In genomic region chr13:102690883-102691282, GRCh38 we compare ENCODE assay signal across 32 cellular contexts. TPM values are rescaled to one million over a fixed set of nuclear protein-coding genes. Genes with fewer than 3 reads are reported as not detected.
DNase-seq lines count a peak whose midpoint lies in the region; ATAC-seq, FAIRE-seq and TF ChIP-seq lines count a peak whose summit lies in the region.
"Had no signal": no experiment of that assay in that cellular context is flagged by ENCODE, and none has a peak within 500 bp of the region (broad histone marks: within the 10 kb centered on the region; RNA-seq: fewer than 3 reads in every experiment).

No MANE protein-coding gene starts in this region.

- H3K23ac ChIP-seq in H1 (ENCODE audit: insufficient read length): no peak overlapping the region
- H3K23ac ChIP-seq in mesenchymal stem cell (ENCODE audit: low read length in 2 of 2): no peak overlapping the region

- H4K91ac ChIP-seq in H1 (replicated peaks; ENCODE audit: insufficient read length, low read length): no peak overlapping the region
- no peak overlapping the region for H4K91ac ChIP-seq in mesenchymal stem cell (ENCODE audit: low read length)

- H2BK5ac ChIP-seq in H1 (ENCODE audit: low read depth, low read length) (no peak overlapping the region), mesenchymal stem cell (ENCODE audit: low read depth, low read length, poor library complexity, severe bottlenecking) (no peak overlapping the region)

- no peak for FAIRE-seq in H1 (lab: Jason Lieb, UNC)
- FAIRE-seq in pancreas (lab: Jason Lieb, UNC): no peak
- FAIRE-seq: A204.1, GM12878, GM12892, GM18507 had no signal

- no peaks in the 10 kb centered on the region for H3K9me3 ChIP-seq in H1 (ENCODE audit: insufficient read depth in 2 of 2, low read depth in 1 of 2, low read length in 1 of 2)
- H3K9me3 ChIP-seq in mesenchymal stem cell (ENCODE audit: control insufficient read depth, low read length): no peaks in the 10 kb centered on the region
- H3K9me3 ChIP-seq in gastrocnemius medialis: no peaks in the 10 kb centered on the region
- H3K9me3 ChIP-seq in pancreas: no peaks in the 10 kb centered on the region
- H3K9me3 ChIP-seq: BE2C, BLaER1 had no signal

- CTCF ChIA-PET in H1 (lab: Charles Lee; ENCODE audit: partially characterized antibody): interaction anchor here (0.6 kb wide), 2 partner anchors 135 to 1438 kb away, joined by 3 to 6 read pairs; no protein-coding TSS in a partner anchor

- H3K36me3 ChIP-seq in H1 (ENCODE audit: control insufficient read depth in 2 of 4, insufficient read depth in 4 of 4, low read length in 3 of 4): no peaks in the 10 kb centered on the region
- no peaks in the 10 kb centered on the region for H3K36me3 ChIP-seq in mesenchymal stem cell (ENCODE audit: control insufficient read depth in 1 of 2, insufficient read depth in 2 of 2, low read depth in 1 of 2, low read length in 2 of 2)
- H3K36me3 ChIP-seq in gastrocnemius medialis: no peaks in the 10 kb centered on the region
- H3K36me3 ChIP-seq in pancreas: no peaks in the 10 kb centered on the region
- H3K36me3 ChIP-seq: BE2C, BLaER1 had no signal

- no peaks in the 10 kb centered on the region for H3K79me1 ChIP-seq in H1 (ENCODE audit: low read depth, low read length)
- H3K79me1 ChIP-seq in mesenchymal stem cell (replicated peaks; ENCODE audit: low read length, poor library complexity, severe bottlenecking): no peaks in the 10 kb centered on the region

- TF ChIP-seq RAD21 in H1 (IDR thresholded peaks at IDR 0.05 in 1 of 2, conservative IDR thresholded peaks at IDR 0.05 in 1 of 2; ENCODE audit: low read depth in 2 of 2, low read length in 2 of 2): no peak

- in situ Hi-C loops in gastrocnemius medialis (cut with MboI; ENCODE audit: low sequenced_read_pairs in 4 of 4): no loop called here

- TF ChIP-seq EP300 in H1 (IDR thresholded peaks at IDR 0.05; ENCODE audit: borderline replicate concordance in 1 of 2, low read depth in 2 of 2, low read length in 2 of 2): no peak

- no peak overlapping the region for H3K4ac ChIP-seq in H1 (replicated peaks; ENCODE audit: insufficient read length, low read depth, low read length)
- no peak overlapping the region for H3K4ac ChIP-seq in mesenchymal stem cell (ENCODE audit: low read depth in 1 of 2, low read length in 2 of 2)

- no peak for TF ChIP-seq CTCF in H1 (IDR thresholded peaks at IDR 0.05; ENCODE audit: control extremely low read depth in 1 of 3, insufficient read depth in 1 of 3, low read depth in 1 of 3, low read length in 3 of 3)
- TF ChIP-seq CTCF in gastrocnemius medialis (IDR thresholded peaks at IDR 0.05 in 4 of 5, conservative IDR thresholded peaks at IDR 0.05 in 1 of 5): no peak
- TF ChIP-seq CTCF in pancreas (IDR thresholded peaks at IDR 0.05): no peak

- no peak overlapping the region for H3K14ac ChIP-seq in H1 (ENCODE audit: insufficient read length)
- H3K14ac ChIP-seq in mesenchymal stem cell (ENCODE audit: low read length in 2 of 2): no peak overlapping the region

- H3K9ac ChIP-seq in H1 (replicated peaks in 1 of 4; ENCODE audit: extremely low read depth in 1 of 4, low read depth in 3 of 4, low read length in 3 of 4) (no peak overlapping the region), mesenchymal stem cell (ENCODE audit: low read length) (no peak overlapping the region)
- H3K9ac ChIP-seq: BLaER1 had no signal

- no peaks in the 10 kb centered on the region for H3K27me3 ChIP-seq in H1 (replicated peaks in 1 of 4; ENCODE audit: control insufficient read depth in 3 of 4, extremely low read depth in 1 of 4, insufficient read depth in 3 of 4, low read length in 3 of 4)
- H3K27me3 ChIP-seq in mesenchymal stem cell (ENCODE audit: control insufficient read depth in 1 of 2, insufficient read depth in 1 of 2, low read length in 2 of 2): peaks cover 0 to 10% of the 10 kb centered on the region in 2 experiments
- H3K27me3 ChIP-seq in gastrocnemius medialis: no peaks in the 10 kb centered on the region
- no peaks in the 10 kb centered on the region for H3K27me3 ChIP-seq in pancreas
- H3K27me3 ChIP-seq: BE2C, BLaER1 had no signal

- DNase-seq in SK-N-DZ (ENCODE audit: low spot score) (peak; percentile 40), H1 (ENCODE audit: low read depth in 1 of 2, low spot score in 2 of 2) (no peak), mesenchymal stem cell (no peak), gastrocnemius medialis (no peak), T1000 (lab: John Stamatoyannopoulos, UW) (no peak), NCI-H2029 treated with DMSO at 0.1 percent for 48 hours (lab: John Stamatoyannopoulos, UW) (no peak), pancreas (no peak)
- DNase-seq: 8988T; ACHN; BE2C; C1 segment of cervical spinal cord; CD4-positive, alpha-beta memory T cell; CD4-positive, CD25-positive, alpha-beta regulatory T cell; CD8-positive, alpha-beta memory T cell; COR-L47; DMS 273 treated with DMSO at 0.1 percent for 48 hours; DMS153; DMS53; DMS79; DND-41; EL; GDM1 had no signal

- 96% methylated on average over 2 of the region's 4 CpGs; no CpG with 5 or more reads in 1 of the 2 experiments for WGBS in H1 (ENCODE audit: extremely low coverage in 1 of 2, insufficient coverage in 1 of 2, insufficient read length in 1 of 2, insufficient replicate concordance in 2 of 2, low coverage in 1 of 2, low lambda C conversion rate in 2 of 2, missing lambda C conversion rate in 1 of 2), 2 experiments
- 97% methylated on average over 4 of the region's 4 CpGs for WGBS in mesenchymal stem cell
- WGBS in pancreas, 2 donors: 87 to 93% methylated on average over 4 of the region's 4 CpGs

- H3K4me1 ChIP-seq in H1 (replicated peaks in 1 of 4; ENCODE audit: control insufficient read depth in 3 of 4, insufficient read depth in 4 of 4, low read length in 3 of 4) (peaks cover 0 to 11% (median 8%) of the 10 kb centered on the region in 4 experiments), mesenchymal stem cell (ENCODE audit: control insufficient read depth, insufficient read depth, low read depth, low read length) (peaks cover 19% of the 10 kb centered on the region), gastrocnemius medialis (peaks cover 27 to 29% of the 10 kb centered on the region in 2 donors), pancreas (no peaks in the 10 kb centered on the region)

- no peak overlapping the region for H4K8ac ChIP-seq in H1 (ENCODE audit: extremely low read depth, insufficient read depth, low read length)
- H4K8ac ChIP-seq in mesenchymal stem cell (ENCODE audit: low read length): no peak overlapping the region

- H4K5ac ChIP-seq in H1 (ENCODE audit: insufficient read length, low read depth, low read length): no peak overlapping the region

- peak overlapping the region; percentile 54; the same call in 1 of the 2 replicates for H2BK15ac ChIP-seq in H1 (ENCODE audit: low read length)
- no peak overlapping the region for H2BK15ac ChIP-seq in mesenchymal stem cell (ENCODE audit: low read depth, poor library complexity, severe bottlenecking)

- H2AFZ ChIP-seq in H1 (ENCODE audit: low read length) (no peak overlapping the region), mesenchymal stem cell (ENCODE audit: low read depth, low read length) (no peak overlapping the region)

- POLR2A ChIA-PET in H1 (lab: Charles Lee; ENCODE audit: partially characterized antibody): no interaction called here

- H2AK5ac ChIP-seq in H1 (ENCODE audit: low read depth, low read length) (no peak overlapping the region), mesenchymal stem cell (ENCODE audit: low read length, severe bottlenecking) (peak overlapping the region; percentile 19)

- no peak for TF ChIP-seq POLR2A in H1 (IDR thresholded peaks at IDR 0.05; ENCODE audit: control extremely low read depth in 1 of 2, low read depth in 2 of 2, low read length in 2 of 2)
- no peak for TF ChIP-seq POLR2A in gastrocnemius medialis (IDR thresholded peaks at IDR 0.05)

- peak overlapping the region; percentile 49; the same call in 1 of the 2 replicates for H2BK20ac ChIP-seq in H1 (ENCODE audit: low read length)

- H2BK12ac ChIP-seq in H1 (ENCODE audit: low read depth, low read length) (no peak overlapping the region), mesenchymal stem cell (ENCODE audit: low read length in 2 of 2) (no peak overlapping the region)

- no peak overlapping the region for H3K56ac ChIP-seq in H1 (replicated peaks; ENCODE audit: insufficient read length, low read depth, low read length)

- no peak overlapping the region for H3K4me2 ChIP-seq in H1 (ENCODE audit: insufficient read depth in 1 of 2, low read depth in 2 of 2, low read length in 2 of 2)
- H3K4me2 ChIP-seq in mesenchymal stem cell (ENCODE audit: low read length, poor library complexity, severe bottlenecking): no peak overlapping the region
- H3K4me2 ChIP-seq: BLaER1 had no signal

- H3K4me3 ChIP-seq in H1 (ENCODE audit: extremely low read depth in 1 of 4, insufficient read depth in 2 of 4, low read depth in 3 of 4, low read length in 4 of 4): no peak overlapping the region
- no peak overlapping the region for H3K4me3 ChIP-seq in mesenchymal stem cell (ENCODE audit: insufficient read depth in 1 of 2, low read depth in 1 of 2, low read length in 2 of 2)
- H3K4me3 ChIP-seq in gastrocnemius medialis: no peak overlapping the region
- H3K4me3 ChIP-seq in pancreas: no peak overlapping the region
- H3K4me3 ChIP-seq: BLaER1, GM12878 had no signal

- H3K18ac ChIP-seq in H1 (ENCODE audit: extremely low read depth, low read length): no peak overlapping the region
- no peak overlapping the region for H3K18ac ChIP-seq in mesenchymal stem cell (ENCODE audit: low read depth in 1 of 2, low read length in 2 of 2)

- no peak overlapping the region for H2BK120ac ChIP-seq in H1 (replicated peaks; ENCODE audit: low read depth, low read length)
- H2BK120ac ChIP-seq in mesenchymal stem cell (ENCODE audit: low read depth, low read length): no peak overlapping the region

- no peak for ATAC-seq in gastrocnemius medialis
- ATAC-seq in pancreas: no peak
- ATAC-seq: GM12878 had no signal

- H3K27ac ChIP-seq in H1 (ENCODE audit: low read depth, low read length) (no peak overlapping the region), mesenchymal stem cell (ENCODE audit: low read length, poor library complexity, severe bottlenecking) (no peak overlapping the region), gastrocnemius medialis (peak overlapping the region; percentile 76 to 82 (median 77)), pancreas (no peak overlapping the region)
- H3K27ac ChIP-seq: BLaER1 had no signal

- no peaks in the 10 kb centered on the region; the same call in 1 of the 2 replicates for H3K23me2 ChIP-seq in H1 (ENCODE audit: low read depth, low read length)

- intact Hi-C loops in gastrocnemius medialis (cut with DNase I; ENCODE audit: low total_unique reads) (no loop called here), pancreas (cut with DNase I) (no loop called here)

- H3K79me2 ChIP-seq in H1 (ENCODE audit: control insufficient read depth in 1 of 2, insufficient read depth in 2 of 2, low read length in 2 of 2): no peaks in the 10 kb centered on the region

- H4K20me1 ChIP-seq in H1 (replicated peaks in 1 of 2; ENCODE audit: control insufficient read depth in 1 of 2, insufficient read depth in 2 of 2, low read length in 2 of 2): no peaks in the 10 kb centered on the region
- H4K20me1 ChIP-seq: BLaER1 had no signal

RNA-seq across cellular contexts. Expression of gene METTL21C, which starts 4.0 kb away (rescaled TPM):
- not detected in 2 replicates for polyA plus RNA-seq in SK-N-DZ (2014; cell fraction: cytosol; rRNA removed)
- polyA plus RNA-seq in SK-N-DZ (2014; cell fraction: nucleus; rRNA removed): not detected in 2 replicates
- total RNA-seq in H1 (2021; fragmentation: NEBNext Ultra II Directional; extraction: Animal tissue kit (Norgen Biotek cat#: 25700)): not detected in 2 replicates
- polyA plus RNA-seq in H1 (2011; rRNA removed) (not detected in 2 replicates), pancreas (not detected)
- polyA plus RNA-seq in H1 (2011; cell fraction: cytosol; rRNA removed): not detected
- polyA plus RNA-seq in H1 (2011; cell fraction: nucleus; rRNA removed): not detected
- not detected in 4 replicates for polyA plus RNA-seq in H1 (2012, experiment 1 of 2)
- polyA plus RNA-seq in H1 (2012, experiment 2 of 2): not detected
- polyA plus RNA-seq in H1 (2013, experiment 1 of 2): not detected
- polyA plus RNA-seq in H1 (2013, experiment 2 of 2): 0.09 TPM
- polyA minus RNA-seq in H1 (2011; rRNA and poly(A)+ RNA removed): not detected in 2 replicates
- polyA minus RNA-seq in H1 (2011; cell fraction: cytosol; rRNA and poly(A)+ RNA removed): not detected
- polyA minus RNA-seq in H1 (2011; cell fraction: nucleus; rRNA and poly(A)+ RNA removed): not detected
- not detected for polyA plus RNA-seq in mesenchymal stem cell (2013, experiment 1 of 2)
- not detected for polyA plus RNA-seq in mesenchymal stem cell (2013, experiment 2 of 2)
- total RNA-seq in gastrocnemius medialis (1 to 10 TPM in 1 of 4 donors, not detected in 3; 2.2 TPM), pancreas (not detected)
- total RNA-seq: A673; CD4-positive, alpha-beta memory T cell; CD4-positive, CD25-positive, alpha-beta regulatory T cell; CD8-positive, alpha-beta memory T cell; Daoy; G401 had no signal
- polyA plus RNA-seq: AG04450; CD14-positive monocyte; CD4-positive, alpha-beta memory T cell; CD4-positive, CD25-positive, alpha-beta regulatory T cell; CD8-positive, alpha-beta memory T cell; GM12878 had no signal

Comparison
In these comparisons a context has a peak if more than half of its experiments do, and no peak if none do; other contexts are left out.
1. H3K27ac ChIP-seq: peak in gastrocnemius medialis (4 of 4); none in H1 (single experiment), mesenchymal stem cell (single experiment) and pancreas (0 of 4).